Comparison of ENCODE assay signal across 9 cellular contexts in the genomic region with DNA sequence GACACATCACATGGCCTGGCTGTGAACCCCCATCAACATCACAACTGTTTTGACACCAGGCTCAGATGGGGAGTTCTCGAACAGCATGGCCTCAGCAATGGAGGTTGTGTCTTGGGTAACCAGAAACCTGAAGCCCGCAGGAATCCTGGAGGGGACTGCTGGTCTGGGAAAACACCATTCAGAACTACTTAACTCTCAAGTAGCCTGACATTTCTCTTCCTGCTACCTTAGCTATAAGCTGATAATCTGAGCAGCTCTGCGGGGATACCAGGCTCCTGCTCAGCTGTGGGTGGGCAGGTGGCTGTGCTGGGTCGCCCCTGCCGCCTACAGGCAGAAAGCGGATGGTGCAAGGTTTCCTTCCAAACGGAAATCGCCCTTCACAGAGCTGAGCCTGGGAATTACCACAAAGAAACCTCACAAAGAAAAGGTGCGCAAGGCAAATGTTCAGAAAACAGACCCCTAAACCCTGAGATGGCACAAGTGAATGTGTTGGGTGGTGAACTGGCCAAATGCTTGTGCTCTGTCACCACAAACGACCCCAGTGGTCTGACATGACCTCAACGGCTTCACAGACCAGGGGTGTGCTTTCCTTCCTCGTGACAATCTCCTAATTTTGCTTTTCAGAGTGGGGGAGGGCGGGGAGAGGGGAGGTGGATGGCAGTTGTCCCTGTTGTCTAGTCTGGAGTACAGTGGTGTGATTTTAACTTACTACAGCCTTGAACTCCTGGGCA. TPM values are rescaled to one million over a fixed set of nuclear protein-coding genes. Genes with fewer than 3 reads are reported as not detected.
DNase-seq lines count a peak whose midpoint lies in the region; ATAC-seq and TF ChIP-seq lines count a peak whose summit lies in the region.
"Had no signal": no experiment of that assay in that cellular context is flagged by ENCODE, and none has a peak within 500 bp of the region (broad histone marks: within the 10 kb centered on the region; RNA-seq: fewer than 3 reads in every experiment).

No MANE protein-coding gene starts in this region.

- H3K36me3 Mint-ChIP-seq in nephron (ENCODE audit: low read depth): peaks cover 34% of the 10 kb centered on the region

- H3K4me1 Mint-ChIP-seq in nephron: peaks cover 66% of the 10 kb centered on the region

- peak overlapping the region; percentile 77 to 97 (median 85) for H3K27ac Mint-ChIP-seq in nephron
- H3K27ac Mint-ChIP-seq: dendritic cell treated with granulocyte-macrophage colony-stimulating factor and Interleukin-4, amounts not matched to agents 40 ng/mL and 50 ng/mL, for 4 days had no signal

- H3K36me3 ChIP-seq in esophagus squamous epithelium: peaks cover 0 to 39% (median 24%) of the 10 kb centered on the region in 3 donors

- TF ChIP-seq CTCF in esophagus squamous epithelium (IDR thresholded peaks at IDR 0.05) (peak; percentile 30 to 82 (median 76)), nephron (IDR thresholded peaks at IDR 0.05; ENCODE audit: unreplicated experiment in 3 of 3) (peak; percentile 88 to 93 (median 90))

- peak overlapping the region in 2 of 3 experiments; percentile 57 to 70 for H3K4me3 Mint-ChIP-seq in nephron
- H3K4me3 Mint-ChIP-seq: dendritic cell treated with granulocyte-macrophage colony-stimulating factor and Interleukin-4, amounts not matched to agents 40 ng/mL and 50 ng/mL, for 4 days had no signal

- ATAC-seq in GM19395 (IDR thresholded peaks at IDR 0.05; ENCODE audit: unreplicated experiment) (peak; percentile 69), HG03460 (IDR thresholded peaks at IDR 0.05; ENCODE audit: unreplicated experiment) (peak; percentile 76)

- TF ChIP-seq POLR2A in esophagus squamous epithelium (IDR thresholded peaks at IDR 0.05): no peak

- 22 to 24% methylated on average over 8 to 10 of the region's 13 CpGs for WGBS in esophagus squamous epithelium, 2 donors

- no peaks in the 10 kb centered on the region for H3K27me3 Mint-ChIP-seq in nephron (ENCODE audit: low read depth)
- H3K27me3 Mint-ChIP-seq: dendritic cell treated with granulocyte-macrophage colony-stimulating factor and Interleukin-4, amounts not matched to agents 40 ng/mL and 50 ng/mL, for 4 days had no signal

- no peaks in the 10 kb centered on the region for H3K9me3 Mint-ChIP-seq in nephron
- H3K9me3 Mint-ChIP-seq: dendritic cell treated with granulocyte-macrophage colony-stimulating factor and Interleukin-4, amounts not matched to agents 40 ng/mL and 50 ng/mL, for 4 days had no signal

- DNase-seq in COR-L47 (lab: John Stamatoyannopoulos, UW): peak; percentile 57
- peak; percentile 42 for DNase-seq in NCI-H774 (lab: John Stamatoyannopoulos, UW)
- peak; percentile 60 for DNase-seq in activated CD8-positive, alpha-beta memory T cell treated with anti-CD3 and anti-CD28 coated beads, Interleukin-2, amount 50 U/mL, for 4 hours
- DNase-seq in esophagus squamous epithelium (lab: John Stamatoyannopoulos, UW): no peak
- DNase-seq in substantia nigra (lab: John Stamatoyannopoulos, UW): peak in 33 of 49 donors; percentile 14 to 69 (median 40)

- intact Hi-C loops in esophagus squamous epithelium (cut with DNase I): no loop called here

- no peaks in the 10 kb centered on the region for H3K9me3 ChIP-seq in esophagus squamous epithelium

- no peak overlapping the region for H3K4me3 ChIP-seq in esophagus squamous epithelium

- peaks cover 0 to 46% (median 22%) of the 10 kb centered on the region in 3 donors for H3K4me1 ChIP-seq in esophagus squamous epithelium

- H3K27me3 ChIP-seq in esophagus squamous epithelium: no peaks in the 10 kb centered on the region

- H3K27ac ChIP-seq in esophagus squamous epithelium (peak overlapping the region in 2 of 4 donors; percentile 10 to 75), substantia nigra (ENCODE audit: low read depth, low read length, poor library complexity, severe bottlenecking) (no peak overlapping the region)

RNA-seq across cellular contexts. Expression of a gene that starts 29.5 kb away (rescaled TPM):
- total RNA-seq in esophagus squamous epithelium: 100 to 1,000 TPM in 2 of 4 donors, 10 to 100 TPM in 2; 43.6 to 137 (median 98.5) TPM

RNA-seq across cellular contexts. Expression of a gene that starts 29.8 kb away (rescaled TPM):
- 10 to 100 TPM; 11.2 to 18.9 (median 12.0) TPM for total RNA-seq in esophagus squamous epithelium
